In the genomic region with DNA sequence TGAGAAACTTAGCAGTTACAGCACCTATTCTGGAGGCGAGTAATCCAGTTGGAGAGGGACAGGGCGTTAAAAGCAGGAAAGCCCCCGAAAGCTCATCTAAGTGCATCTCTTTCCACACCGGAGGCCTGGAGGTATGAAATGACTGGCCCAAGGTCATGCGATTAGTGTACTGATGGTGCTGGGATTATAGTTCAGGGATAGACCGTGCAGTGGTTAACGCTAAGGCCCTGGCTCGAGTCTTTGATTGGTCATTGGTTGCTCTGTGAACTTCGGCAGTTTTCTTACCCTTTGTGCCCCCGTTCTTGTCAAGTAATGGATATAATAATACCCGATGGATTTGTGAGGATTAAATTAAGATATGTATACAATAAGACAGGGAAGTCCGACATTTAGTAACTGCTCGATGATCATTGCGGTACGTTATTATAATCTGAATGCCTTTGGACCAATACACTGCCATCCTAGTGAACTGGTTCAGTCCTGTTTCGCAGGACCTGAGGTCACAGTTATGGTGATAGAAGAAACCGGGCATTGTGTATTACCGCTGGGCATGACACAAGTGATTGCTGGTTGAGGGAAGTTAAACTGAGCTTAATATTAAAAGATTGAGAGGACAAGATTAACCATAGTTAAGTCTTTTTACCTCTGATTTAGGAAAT, we compare ENCODE assay signal across 8 cellular contexts. TPM values are rescaled to one million over a fixed set of nuclear protein-coding genes. Genes with fewer than 3 reads are reported as not detected.
DNase-seq lines count a peak whose midpoint lies in the region; ATAC-seq and TF ChIP-seq lines count a peak whose summit lies in the region.

No MANE protein-coding gene starts in this region.

- H3K27me3 ChIP-seq in ectodermal cell (ENCODE audit: control insufficient read depth, insufficient read depth, low read length, poor library complexity, severe bottlenecking), result no peaks in the 10 kb centered on the region
- no peaks in the 10 kb centered on the region for H3K27me3 ChIP-seq in mucosa of stomach (ENCODE audit: control insufficient read depth, insufficient read depth, low read length)
- H3K27me3 ChIP-seq in tibial nerve, result no peaks in the 10 kb centered on the region

- H3K36me3 ChIP-seq in ectodermal cell (ENCODE audit: control insufficient read depth, insufficient read depth, low read length), result peaks cover 22% of the 10 kb centered on the region
- no peaks in the 10 kb centered on the region for H3K36me3 ChIP-seq in mucosa of stomach (ENCODE audit: control insufficient read depth, insufficient read depth, low read length)
- peaks cover 0 to 25% (median 0%) of the 10 kb centered on the region in 3 donors for H3K36me3 ChIP-seq in tibial nerve

- H3K9me3 ChIP-seq in ectodermal cell (ENCODE audit: control insufficient read depth, low read length) (no peaks in the 10 kb centered on the region), mucosa of stomach (ENCODE audit: control insufficient read depth, low read length) (no peaks in the 10 kb centered on the region), tibial nerve (no peaks in the 10 kb centered on the region)

- peaks cover 29% of the 10 kb centered on the region for H3K36me3 Mint-ChIP-seq in T-helper 2 cell treated with Interferon-gamma antibody and Interleukin-4, amounts not matched to agents 5 μg/mL and 100 μg/mL, for 36 hours (ENCODE audit: low read depth)

- H3K9me3 Mint-ChIP-seq in T-helper 2 cell treated with Interferon-gamma antibody and Interleukin-4, amounts not matched to agents 5 μg/mL and 100 μg/mL, for 36 hours, result no peaks in the 10 kb centered on the region

- peak overlapping the region; percentile 88 for H3K27ac ChIP-seq in ectodermal cell (ENCODE audit: insufficient read depth, low read depth, low read length, poor library complexity, severe bottlenecking)
- peak overlapping the region; percentile 93 to 99 (median 97) for H3K27ac ChIP-seq in tibial nerve

- H3K27me3 Mint-ChIP-seq in T-helper 2 cell treated with Interferon-gamma antibody and Interleukin-4, amounts not matched to agents 5 μg/mL and 100 μg/mL, for 36 hours (ENCODE audit: low read depth), result no peaks in the 10 kb centered on the region

- H3K4me3 ChIP-seq in ectodermal cell (ENCODE audit: insufficient read depth, low read depth, low read length), result peak overlapping the region; percentile 84
- peak overlapping the region; percentile 77 for H3K4me3 ChIP-seq in mucosa of stomach (ENCODE audit: low read length)
- peak overlapping the region; percentile 58 to 100 (median 99) for H3K4me3 ChIP-seq in tibial nerve

- DNase-seq in EH (ENCODE audit: low read depth) (peak; percentile 39), tibial nerve (ENCODE audit: low spot score in 2 of 2) (peak in 1 of 2 donors; percentile 25)
- DNase-seq in T-helper 2 cell treated with Interferon-gamma antibody and Interleukin-4, amounts not matched to agents 5 μg/mL and 100 μg/mL, for 36 hours (ENCODE audit: low spot score), result peak; percentile 67

- H3K27ac Mint-ChIP-seq in T-helper 2 cell treated with Interferon-gamma antibody and Interleukin-4, amounts not matched to agents 5 μg/mL and 100 μg/mL, for 36 hours, result peak overlapping the region; percentile 97

- H3K4me3 Mint-ChIP-seq in T-helper 2 cell treated with Interferon-gamma antibody and Interleukin-4, amounts not matched to agents 5 μg/mL and 100 μg/mL, for 36 hours, result peak overlapping the region; percentile 97

- ATAC-seq in HG02840 (IDR thresholded peaks at IDR 0.05; ENCODE audit: low FRiP score, unreplicated experiment) (peak; percentile 6), GM21619 (IDR thresholded peaks at IDR 0.05; ENCODE audit: unreplicated experiment) (no peak), GM18511 (IDR thresholded peaks at IDR 0.05; ENCODE audit: unreplicated experiment) (no peak)

- TF ChIP-seq POLR2A in tibial nerve (IDR thresholded peaks at IDR 0.05), result no peak

- no peak for TF ChIP-seq EP300 in tibial nerve (IDR thresholded peaks at IDR 0.05)

- H3K4me1 ChIP-seq in ectodermal cell (ENCODE audit: control insufficient read depth, insufficient read depth, low read length) (peaks cover 7% of the 10 kb centered on the region), mucosa of stomach (ENCODE audit: control insufficient read depth, insufficient read depth, low read length) (peaks cover 15% of the 10 kb centered on the region), tibial nerve (peaks cover 0 to 38% (median 13%) of the 10 kb centered on the region in 4 donors)

- 14 to 18% methylated on average over 18 of the region's 18 CpGs for WGBS in ectodermal cell, 2 experiments
- 1 to 2% methylated on average over 18 of the region's 18 CpGs for WGBS in tibial nerve, 2 donors

- no peak for TF ChIP-seq CTCF in tibial nerve (IDR thresholded peaks at IDR 0.05)

- H3K9ac ChIP-seq in mucosa of stomach (ENCODE audit: low read length), result peak overlapping the region; percentile 99

- H3K4me1 Mint-ChIP-seq in T-helper 2 cell treated with Interferon-gamma antibody and Interleukin-4, amounts not matched to agents 5 μg/mL and 100 μg/mL, for 36 hours (ENCODE audit: low read depth), result peaks cover 33% of the 10 kb centered on the region

RNA-seq across cellular contexts. Expression of a gene that starts 1.0 kb away (rescaled TPM):
- polyA plus RNA-seq in ectodermal cell (2013, experiment 1 of 4), result 296 TPM
- polyA plus RNA-seq in ectodermal cell (2013, experiment 2 of 4), result 266 TPM
- polyA plus RNA-seq in ectodermal cell (2013, experiment 3 of 4), result 187 TPM
- polyA plus RNA-seq in ectodermal cell (2013, experiment 4 of 4), result 202 TPM
- total RNA-seq in tibial nerve, result 100 to 1,000 TPM; 258 to 315 (median 272) TPM

RNA-seq across cellular contexts. Expression of a gene that starts 18.9 kb away (rescaled TPM):
- 0.57 TPM for polyA plus RNA-seq in ectodermal cell (2013, experiment 1 of 4)
- polyA plus RNA-seq in ectodermal cell (2013, experiment 2 of 4), result not detected
- 0.37 TPM for polyA plus RNA-seq in ectodermal cell (2013, experiment 3 of 4)
- not detected for polyA plus RNA-seq in ectodermal cell (2013, experiment 4 of 4)
- 1 to 10 TPM in 1 of 4 donors, not detected in 3; 1.2 TPM for total RNA-seq in tibial nerve

RNA-seq across cellular contexts. Expression of a gene that starts 32.9 kb away (rescaled TPM):
- polyA plus RNA-seq in ectodermal cell (2013, experiment 1 of 4), result 57.2 TPM
- 52.8 TPM for polyA plus RNA-seq in ectodermal cell (2013, experiment 2 of 4)
- polyA plus RNA-seq in ectodermal cell (2013, experiment 3 of 4), result 41.9 TPM
- polyA plus RNA-seq in ectodermal cell (2013, experiment 4 of 4), result 47.6 TPM
- 10 to 100 TPM; 27.0 to 38.1 (median 31.9) TPM for total RNA-seq in tibial nerve
